In the genomic region with DNA sequence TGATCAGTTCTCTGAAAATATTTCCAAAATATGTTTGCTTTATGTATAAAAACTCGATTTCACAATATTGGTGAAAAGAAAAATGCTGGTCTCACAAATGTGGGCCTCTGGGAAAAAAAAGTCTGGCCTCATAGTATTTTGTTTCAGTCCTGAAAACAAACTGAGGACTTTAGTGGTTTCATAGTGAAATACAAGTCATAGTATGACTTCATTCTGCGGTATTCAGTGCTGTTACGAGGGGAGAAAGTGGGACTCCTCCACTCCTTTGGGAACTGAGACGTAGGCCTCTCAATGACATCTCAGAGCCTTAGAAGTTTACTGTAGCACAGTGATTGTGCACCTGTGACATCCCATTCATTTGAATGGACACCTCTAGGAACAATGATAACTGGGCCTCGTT, we compare ENCODE assay signal across 19 cellular contexts.
"Had no signal": no experiment of that assay in that cellular context is flagged by ENCODE, and none has a peak within 500 bp of the region (broad histone marks: within the 10 kb centered on the region; RNA-seq: fewer than 3 reads in every experiment).

No MANE protein-coding gene starts in this region.

- H3K9me3 ChIP-seq: ascending aorta, gastrocnemius medialis, heart left ventricle, left lung, prostate gland, right atrium auricular region, transverse colon, uterus had no signal

- H3K27me3 ChIP-seq: ascending aorta, gastrocnemius medialis, heart left ventricle, left lung, right atrium auricular region, transverse colon, uterus had no signal

- H3K4me3 ChIP-seq: ascending aorta, coronary artery, gastrocnemius medialis, heart left ventricle, left lung, prostate gland, right atrium auricular region, transverse colon, uterus had no signal

- H3K27ac ChIP-seq: ascending aorta, coronary artery, gastrocnemius medialis, heart left ventricle, left lung, prostate gland, right atrium auricular region, transverse colon, uterus had no signal

- H3K4me1 ChIP-seq: ascending aorta, gastrocnemius medialis, left lung, prostate gland, right atrium auricular region, transverse colon, uterus had no signal

- DNase-seq: activated CD4-positive, alpha-beta T cell treated with anti-CD3 and anti-CD28 coated beads, Interleukin-2, amount 50 U/mL, for 1 hour; activated CD8-positive, alpha-beta memory T cell treated with anti-CD3 and anti-CD28 coated beads, Interleukin-2, amount 50 U/mL, for 4 hours; activated effector memory CD4-positive, alpha-beta T cell treated with anti-CD3 and anti-CD28 coated beads, Interleukin-2, amount 50 U/mL, for 16 hours; activated naive CD4-positive, alpha-beta T cell treated with anti-CD3 and anti-CD28 coated beads, Interleukin-2, amount 50 U/mL, for 16 hours; activated T-cell treated with anti-CD3 and anti-CD28 coated beads, Interleukin-2, amount 50 U/mL, for 4 hours; gastrocnemius medialis; heart left ventricle; left lung; mammary epithelial cell; naive B cell; stimulated activated CD4-positive, alpha-beta T cell treated with anti-CD3 and anti-CD28 coated beads, Interleukin-2, amount 100 ng/mL, for 24 hours; stimulated activated naive CD8-positive, alpha-beta T cell treated with anti-CD3 and anti-CD28 coated beads, Interleukin-15, Interleukin-2, amounts not matched to agents 100 U/mL and 50 U/mL, for 24 hours; transverse colon; uterus had no signal

- H3K36me3 ChIP-seq: gastrocnemius medialis, prostate gland, right atrium auricular region, transverse colon, uterus had no signal

- ATAC-seq: activated CD4-positive, CD25-positive, alpha-beta regulatory T cell treated with anti-CD3 and anti-CD28 coated beads, Interleukin-2, amount 50 U/mL, for 24 hours; activated T-cell treated with anti-CD3 and anti-CD28 coated beads, Interleukin-2, amount 50 U/mL, for 4 hours; gastrocnemius medialis; heart left ventricle; left lung; stimulated activated naive CD8-positive, alpha-beta T cell treated with anti-CD3 and anti-CD28 coated beads, Interleukin-15, Interleukin-2, amounts not matched to agents 100 U/mL and 50 U/mL, for 24 hours had no signal
